Comparison of ENCODE assay signal across 12 cellular contexts in the genomic region with DNA sequence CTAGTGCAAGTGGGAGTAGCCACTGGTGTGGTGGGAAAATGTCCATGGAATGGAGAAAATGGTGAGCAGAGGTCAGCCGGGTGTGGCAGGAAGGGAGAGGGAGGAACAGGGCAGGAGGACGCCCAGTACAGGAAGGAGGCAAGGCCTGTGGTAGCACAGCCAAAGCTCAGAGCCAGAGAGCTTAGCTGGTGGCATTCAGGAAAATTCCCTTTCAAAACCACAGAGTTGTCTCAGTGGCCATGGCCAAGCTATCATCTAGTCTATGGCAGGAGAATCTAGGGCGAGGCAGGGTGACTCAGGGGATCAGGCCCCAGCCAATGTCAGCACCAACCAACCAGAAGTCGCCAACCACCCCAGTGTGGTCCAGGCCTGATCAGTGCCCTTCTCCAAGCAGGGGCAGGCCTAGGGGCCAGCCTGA.
DNase-seq lines count a peak whose midpoint lies in the region; ATAC-seq and TF ChIP-seq lines count a peak whose summit lies in the region.
"Had no signal": no experiment of that assay in that cellular context is flagged by ENCODE, and none has a peak within 500 bp of the region (broad histone marks: within the 10 kb centered on the region; RNA-seq: fewer than 3 reads in every experiment).

No MANE protein-coding gene starts in this region.

- POLR2A ChIA-PET in BJ (lab: Charles Lee) = no interaction called here

- no peak overlapping the region for H3K4me3 Mint-ChIP-seq in neural crest cell
- H3K4me3 Mint-ChIP-seq: activated naive CD8-positive, alpha-beta T cell treated with anti-CD3 and anti-CD28 coated beads, Interleukin-2, amount 10 ng/mL, durations not matched to agents 7 days and 5 days; memory B cell had no signal

- no peak overlapping the region for H3K4me3 ChIP-seq in BJ (ENCODE audit: low read depth, low read length)
- H3K4me3 ChIP-seq in cardiac fibroblast (replicated peaks in 1 of 2; ENCODE audit: low read depth in 2 of 2, low read length in 2 of 2) = no peak overlapping the region
- no peak overlapping the region for H3K4me3 ChIP-seq in HAP-1
- H3K4me3 ChIP-seq: right lobe of liver had no signal

- CTCF ChIA-PET in BJ (lab: Yijun Ruan, JAX) = interaction anchor here (1.1 to 1.3 kb wide), 2 partner anchors 20 to 155 kb away, joined by 3 read pairs; no protein-coding TSS in a partner anchor

- H3K9me3 Mint-ChIP-seq in neural crest cell = no peaks in the 10 kb centered on the region
- H3K9me3 Mint-ChIP-seq: activated naive CD8-positive, alpha-beta T cell treated with anti-CD3 and anti-CD28 coated beads, Interleukin-2, amount 10 ng/mL, durations not matched to agents 7 days and 5 days; memory B cell had no signal

- H3K36me3 ChIP-seq in BJ (ENCODE audit: control insufficient read depth, insufficient read depth, low read length) (no peaks in the 10 kb centered on the region), HAP-1 (replicated peaks) (no peaks in the 10 kb centered on the region)
- H3K36me3 ChIP-seq: right lobe of liver had no signal

- H3K27me3 ChIP-seq in BJ (ENCODE audit: control insufficient read depth, insufficient read depth, low read length) = no peaks in the 10 kb centered on the region; the same call in 1 of the 2 replicates
- H3K27me3 ChIP-seq in HAP-1 (ENCODE audit: low read depth) = no peaks in the 10 kb centered on the region; the same call in 1 of the 2 replicates
- H3K27me3 ChIP-seq: right lobe of liver had no signal

- H3K36me3 Mint-ChIP-seq in neural crest cell (ENCODE audit: low read depth) = no peaks in the 10 kb centered on the region
- H3K36me3 Mint-ChIP-seq: activated naive CD8-positive, alpha-beta T cell treated with anti-CD3 and anti-CD28 coated beads, Interleukin-2, amount 10 ng/mL, durations not matched to agents 7 days and 5 days; memory B cell had no signal

- H3K27ac Mint-ChIP-seq in neural crest cell (ENCODE audit: unreplicated experiment) = peak overlapping the region; percentile 57
- H3K27ac Mint-ChIP-seq: activated naive CD8-positive, alpha-beta T cell treated with anti-CD3 and anti-CD28 coated beads, Interleukin-2, amount 10 ng/mL, durations not matched to agents 7 days and 5 days; memory B cell had no signal

- H3K4me1 ChIP-seq in HAP-1 = peaks cover under 1% of the 10 kb centered on the region
- H3K4me1 ChIP-seq: right lobe of liver had no signal

- no peaks in the 10 kb centered on the region for H3K4me1 Mint-ChIP-seq in neural crest cell
- H3K4me1 Mint-ChIP-seq: activated naive CD8-positive, alpha-beta T cell treated with anti-CD3 and anti-CD28 coated beads, Interleukin-2, amount 10 ng/mL, durations not matched to agents 7 days and 5 days; memory B cell had no signal

- TF ChIP-seq CTCF in BJ (IDR thresholded peaks at IDR 0.05; ENCODE audit: insufficient read depth, low read depth, low read length) (no peak), cardiac fibroblast (IDR thresholded peaks at IDR 0.05; ENCODE audit: low read depth, low read length) (no peak), neural crest cell (conservative IDR thresholded peaks at IDR 0.05) (no peak)

- H3K9me3 ChIP-seq in HAP-1 = no peaks in the 10 kb centered on the region
- H3K9me3 ChIP-seq: right lobe of liver had no signal

- peak; percentile 48 for DNase-seq in BJ (ENCODE audit: low read depth)
- peak; percentile 95 for DNase-seq in LHCN-M2 (ENCODE audit: low read depth)
- peak; percentile 51 to 65 for DNase-seq in cardiac fibroblast (ENCODE audit: low read depth in 2 of 2)
- DNase-seq in neural crest cell (ENCODE audit: low read depth, low spot score) = no peak
- no peak for DNase-seq in HAP-1 (ENCODE audit: low spot score in 2 of 2)
- no peak for DNase-seq in activated T-cell treated with anti-CD3 and anti-CD28 coated beads, Interleukin-2, amount 50 U/mL, for 48 hours
- DNase-seq in germinal center (ENCODE audit: low spot score) = no peak
- DNase-seq: activated naive CD8-positive, alpha-beta T cell treated with anti-CD3 and anti-CD28 coated beads, Interleukin-2, amount 10 ng/mL, durations not matched to agents 7 days and 5 days; NCI-H1417 had no signal

- H3K27me3 Mint-ChIP-seq in neural crest cell (ENCODE audit: low read depth) = no peaks in the 10 kb centered on the region
- H3K27me3 Mint-ChIP-seq: activated naive CD8-positive, alpha-beta T cell treated with anti-CD3 and anti-CD28 coated beads, Interleukin-2, amount 10 ng/mL, durations not matched to agents 7 days and 5 days had no signal

- in situ Hi-C loops in HAP-1 (cut with MboI; ENCODE audit: low sequenced_read_pairs) = no loop called here

- no peak for ATAC-seq in activated CD4-positive, CD25-positive, alpha-beta regulatory T cell treated with anti-CD3 and anti-CD28 coated beads, Interleukin-2, amount 50 U/mL, for 24 hours
- ATAC-seq: right lobe of liver had no signal

Comparison
In these comparisons a context has a peak if more than half of its experiments do, and no peak if none do; other contexts are left out.
1. DNase-seq: peak in BJ (single experiment), LHCN-M2 (single experiment) and cardiac fibroblast (2 of 2); none in neural crest cell (single experiment), HAP-1 (0 of 2), activated T-cell treated with anti-CD3 and anti-CD28 coated beads, Interleukin-2, amount 50 U/mL, for 48 hours (0 of 2) and germinal center (single experiment).